In the genomic region with DNA sequence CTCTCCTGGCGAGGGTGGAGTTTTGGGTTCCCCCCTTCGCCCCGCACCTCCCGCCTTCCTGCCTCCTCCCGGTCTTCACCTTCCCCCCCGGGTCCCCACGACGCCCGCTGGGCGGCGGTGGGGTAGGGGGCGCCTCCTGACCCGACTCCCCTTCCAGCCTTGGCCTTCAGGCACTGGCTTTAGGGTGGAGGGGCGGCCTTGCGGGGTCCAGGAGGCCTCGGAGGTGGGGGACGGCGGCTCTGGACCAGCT, we compare ENCODE assay signal across 8 cellular contexts. TPM values are rescaled to one million over a fixed set of nuclear protein-coding genes. Genes with fewer than 3 reads are reported as not detected.
DNase-seq lines count a peak whose midpoint lies in the region; ATAC-seq and TF ChIP-seq lines count a peak whose summit lies in the region.

No MANE protein-coding gene starts in this region.

- no peak overlapping the region for H3K23ac ChIP-seq in H9 (ENCODE audit: insufficient read length, low read depth, low read length)

- no peak overlapping the region for H3K4ac ChIP-seq in H9 (ENCODE audit: low read depth, low read length)

- H2BK15ac ChIP-seq in H9 (ENCODE audit: low read depth, low read length), result no peak overlapping the region

- H4K20me1 ChIP-seq in H9 (ENCODE audit: control insufficient read depth, insufficient read depth, insufficient read length), result no peaks in the 10 kb centered on the region

- no peak overlapping the region for H3K27ac Mint-ChIP-seq in H9
- H3K27ac Mint-ChIP-seq in immature natural killer cell, result no peak overlapping the region

- no peak overlapping the region for H4K91ac ChIP-seq in H9 (ENCODE audit: insufficient read length, low read depth, low read length)

- no peak overlapping the region for H2BK5ac ChIP-seq in H9 (ENCODE audit: insufficient read length, low read length)

- no peaks in the 10 kb centered on the region for H3K36me3 Mint-ChIP-seq in H9 (ENCODE audit: insufficient read depth in 1 of 3, low read depth in 3 of 3)
- no peaks in the 10 kb centered on the region for H3K36me3 Mint-ChIP-seq in immature natural killer cell

- no peak overlapping the region for H3K27ac ChIP-seq in H9 (ENCODE audit: insufficient read length, low read depth, low read length)
- peak overlapping the region; percentile 83 to 86 for H3K27ac ChIP-seq in thoracic aorta

- H3K4me1 Mint-ChIP-seq in H9 (peaks cover 4 to 14% of the 10 kb centered on the region in 2 experiments), immature natural killer cell (peaks cover 10 to 19% of the 10 kb centered on the region in 2 donors)

- DNase-seq in H9 (no peak), astrocyte of the cerebellum (ENCODE audit: low read depth) (no peak), kidney epithelial cell (ENCODE audit: low read depth) (no peak), thoracic aorta (ENCODE audit: low spot score) (no peak), immature natural killer cell (no peak)
- DNase-seq in stimulated activated CD4-positive, alpha-beta T cell treated with anti-CD3 and anti-CD28 coated beads, Interleukin-4, amount 100 ng/mL, for 24 hours, result no peak

- H3K4me3 Mint-ChIP-seq in H9, result no peak overlapping the region; a peak in 1 of 5 replicates
- H3K4me3 Mint-ChIP-seq in immature natural killer cell, result peak overlapping the region in 2 of 5 donors; percentile 27 to 52

- no peaks in the 10 kb centered on the region for H3K79me1 ChIP-seq in H9 (ENCODE audit: insufficient read depth, low read depth, low read length, poor library complexity, severe bottlenecking)

- H3K4me2 ChIP-seq in H9 (ENCODE audit: insufficient read depth, insufficient read length, low read length), result peak overlapping the region; percentile 5

- H2AK5ac ChIP-seq in H9 (ENCODE audit: insufficient read length, low read length), result no peak overlapping the region

- peaks cover 11% of the 10 kb centered on the region for H3K23me2 ChIP-seq in H9 (ENCODE audit: insufficient read length, low read depth, low read length, poor library complexity, severe bottlenecking)

- no peak overlapping the region for H3K14ac ChIP-seq in H9 (ENCODE audit: insufficient read depth, low read length)

- H3K79me2 ChIP-seq in H9 (ENCODE audit: insufficient read depth, low read length), result no peaks in the 10 kb centered on the region

- no peak overlapping the region for H4K5ac ChIP-seq in H9 (ENCODE audit: insufficient read length, low read depth, low read length)

- ATAC-seq in thoracic aorta (ENCODE audit: insufficient number of reproducible peaks, low FRiP score, low read depth), result no peak
- ATAC-seq in GM19395 (IDR thresholded peaks at IDR 0.05; ENCODE audit: unreplicated experiment), result no peak
- ATAC-seq in HG02981 (IDR thresholded peaks at IDR 0.05; ENCODE audit: unreplicated experiment), result no peak

- H3T11ph ChIP-seq in H9 (ENCODE audit: low read length), result no peak overlapping the region

- no peaks in the 10 kb centered on the region for H3K9me3 ChIP-seq in H9 (ENCODE audit: control insufficient read depth, low read depth, low read length)
- no peaks in the 10 kb centered on the region for H3K9me3 ChIP-seq in thoracic aorta

- H2AFZ ChIP-seq in H9 (ENCODE audit: low read length), result no peak overlapping the region

- in situ Hi-C loops in astrocyte of the cerebellum (cut with HindIII; ENCODE audit: low sequenced_read_pairs), result no loop called here

- no peak overlapping the region for H3K18ac ChIP-seq in H9 (ENCODE audit: insufficient read length, low read depth, low read length)

- H2BK120ac ChIP-seq in H9 (ENCODE audit: low read depth, low read length, poor library complexity, severe bottlenecking), result no peak overlapping the region

- peak overlapping the region; percentile 76 for H3K4me3 ChIP-seq in astrocyte of the cerebellum (ENCODE audit: low read depth, low read length)
- peak overlapping the region; percentile 84 for H3K4me3 ChIP-seq in kidney epithelial cell (ENCODE audit: low read depth, low read length)
- peak overlapping the region; percentile 91 for H3K4me3 ChIP-seq in thoracic aorta

- no peak overlapping the region for H3K56ac ChIP-seq in H9 (ENCODE audit: insufficient read length, low read depth, low read length)

- no peak overlapping the region for H2BK12ac ChIP-seq in H9 (ENCODE audit: insufficient read length, low read depth, low read length)

- H3K4me1 ChIP-seq in H9 (ENCODE audit: insufficient read depth, low read length) (no peaks in the 10 kb centered on the region), thoracic aorta (ENCODE audit: control insufficient read depth in 1 of 2, low read depth in 2 of 2) (peaks cover 23 to 46% of the 10 kb centered on the region in 2 donors)

- no peak overlapping the region for H2BK20ac ChIP-seq in H9 (ENCODE audit: low read depth, low read length, poor library complexity, severe bottlenecking)

- no peaks in the 10 kb centered on the region for H3K36me3 ChIP-seq in kidney epithelial cell (ENCODE audit: control insufficient read depth, insufficient read depth, low read length)
- no peaks in the 10 kb centered on the region for H3K36me3 ChIP-seq in thoracic aorta

- no CpG with 5 or more reads among the region's 18 CpGs for WGBS in H9 (ENCODE audit: extremely low coverage, insufficient read length, low lambda C conversion rate)

- H4K8ac ChIP-seq in H9 (replicated peaks; ENCODE audit: insufficient read length, low read depth, low read length), result no peak overlapping the region

- H3K27me3 Mint-ChIP-seq in H9 (ENCODE audit: low read depth) (peaks cover 43% of the 10 kb centered on the region), immature natural killer cell (ENCODE audit: low read depth in 3 of 3) (peaks cover 10 to 36% (median 19%) of the 10 kb centered on the region in 3 donors)

- H3K27me3 ChIP-seq in H9 (ENCODE audit: insufficient read depth, low read length) (peaks cover 22% of the 10 kb centered on the region; the same call in 1 of the 2 replicates), kidney epithelial cell (ENCODE audit: control insufficient read depth, insufficient read depth, low read length) (no peaks in the 10 kb centered on the region), thoracic aorta (replicated peaks; ENCODE audit: insufficient read depth) (no peaks in the 10 kb centered on the region)

- no peak overlapping the region for H3K9ac ChIP-seq in H9 (ENCODE audit: extremely low read depth, insufficient read length, low read length)

- no peaks in the 10 kb centered on the region for H3K9me3 Mint-ChIP-seq in H9
- H3K9me3 Mint-ChIP-seq in immature natural killer cell, result no peaks in the 10 kb centered on the region

- TF ChIP-seq CTCF in H9 (conservative IDR thresholded peaks at IDR 0.05), result no peak
- no peak for TF ChIP-seq CTCF in astrocyte of the cerebellum (IDR thresholded peaks at IDR 0.05; ENCODE audit: low read depth, low read length, missing control alignments)
- no peak for TF ChIP-seq CTCF in kidney epithelial cell (IDR thresholded peaks at IDR 0.05; ENCODE audit: insufficient read depth, low read length, poor library complexity, severe bottlenecking)
- no peak for TF ChIP-seq CTCF in thoracic aorta (IDR thresholded peaks at IDR 0.05)

RNA-seq across cellular contexts. Expression of a gene that starts 2.4 kb away (rescaled TPM):
- total RNA-seq in H9 (2021) (26.0 and 28.4 TPM in 2 replicates), kidney epithelial cell (83.4 and 85.3 TPM in 2 replicates), thoracic aorta (100 to 1,000 TPM in 1 of 2 donors, 10 to 100 TPM in 1; 76.0 to 113 TPM)
- 10 to 100 TPM in 1 of 3 donors, 1 to 10 TPM in 2; 5.8 to 12.2 (median 6.8) TPM for polyA plus RNA-seq in immature natural killer cell

RNA-seq across cellular contexts. Expression of a gene that starts 18.6 kb away (rescaled TPM):
- total RNA-seq in H9 (2021) (11.0 and 14.6 TPM in 2 replicates), kidney epithelial cell (25.5 and 27.5 TPM in 2 replicates), thoracic aorta (10 to 100 TPM; 19.4 to 58.1 TPM)
- 10 to 100 TPM; 27.7 to 65.8 (median 28.8) TPM for polyA plus RNA-seq in immature natural killer cell

RNA-seq across cellular contexts. Expression of a gene that starts 42.3 kb away (rescaled TPM):
- 137 and 144 TPM in 2 replicates for total RNA-seq in H9 (2021)
- 55.1 and 61.7 TPM in 2 replicates for total RNA-seq in kidney epithelial cell
- 10 to 100 TPM; 69.5 to 71.9 TPM for total RNA-seq in thoracic aorta
- 100 to 1,000 TPM in 1 of 3 donors, 10 to 100 TPM in 2; 48.9 to 130 (median 55.9) TPM for polyA plus RNA-seq in immature natural killer cell
